In the genomic region with DNA sequence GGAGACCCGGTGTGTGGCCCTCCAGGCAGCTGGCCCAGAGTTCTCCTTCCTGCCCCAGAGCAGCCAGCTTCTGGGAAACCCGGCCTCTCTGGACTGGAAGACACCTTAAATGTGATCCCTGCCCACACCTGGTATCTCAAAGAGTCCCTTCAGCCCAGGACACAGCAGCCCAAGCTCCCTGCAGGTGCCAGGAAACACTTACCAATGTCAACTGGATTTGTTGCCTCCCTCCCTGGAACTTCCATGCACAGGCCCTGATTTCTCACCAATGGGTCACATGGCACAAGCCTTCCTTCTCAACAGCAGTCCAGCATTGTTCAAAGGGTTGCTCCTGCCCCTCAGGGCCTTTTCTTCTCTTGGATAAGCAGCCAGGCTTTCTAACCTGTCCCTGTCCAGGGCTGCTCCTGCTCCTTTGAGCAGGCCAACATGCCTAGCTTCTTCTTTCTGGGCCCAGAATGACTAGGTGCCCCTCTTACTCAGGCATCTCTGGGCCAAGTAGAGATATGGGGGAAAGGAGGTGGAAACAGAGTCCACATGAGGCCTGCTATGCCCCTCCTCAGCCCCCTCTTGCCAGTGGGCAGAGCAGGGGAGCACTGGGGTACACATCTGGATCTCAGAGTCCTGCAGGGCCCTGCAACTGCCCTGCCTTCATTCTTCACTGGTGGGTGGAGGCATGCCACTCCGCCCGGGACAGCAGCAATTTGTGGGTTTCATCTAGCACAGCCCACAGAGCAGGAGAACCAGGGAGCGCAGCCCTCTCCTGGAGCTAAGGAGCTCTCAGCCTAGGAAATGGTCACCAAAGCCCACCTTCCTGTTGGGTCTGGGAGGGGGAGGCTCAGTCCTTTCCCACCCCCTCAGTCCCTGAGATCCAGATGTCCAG, we compare ENCODE assay signal across 10 cellular contexts. TPM values are rescaled to one million over a fixed set of nuclear protein-coding genes. Genes with fewer than 3 reads are reported as not detected.
DNase-seq lines count a peak whose midpoint lies in the region; ATAC-seq, FAIRE-seq and TF ChIP-seq lines count a peak whose summit lies in the region.
"Had no signal": no experiment of that assay in that cellular context is flagged by ENCODE, and none has a peak within 500 bp of the region (broad histone marks: within the 10 kb centered on the region; RNA-seq: fewer than 3 reads in every experiment).

No MANE protein-coding gene starts in this region.

- H2BK15ac ChIP-seq in H1 (ENCODE audit: low read length): peak overlapping the region; percentile 5; the same call in 1 of the 2 replicates

- H2BK120ac ChIP-seq in H1 (replicated peaks; ENCODE audit: low read depth, low read length): no peak overlapping the region

- no peak for TF ChIP-seq RAD21 in H1 (IDR thresholded peaks at IDR 0.05 in 1 of 2, conservative IDR thresholded peaks at IDR 0.05 in 1 of 2; ENCODE audit: low read depth in 2 of 2, low read length in 2 of 2)

- no peaks in the 10 kb centered on the region for H3K23me2 ChIP-seq in H1 (ENCODE audit: low read depth, low read length)

- POLR2A ChIA-PET in H1 (lab: Charles Lee; ENCODE audit: partially characterized antibody): interaction anchor here (0.5 to 1.5 kb wide), 6 partner anchors 9 to 38 kb away, joined by 3 to 4 read pairs (median 3); no protein-coding TSS in a partner anchor

- H3K4me3 Mint-ChIP-seq in nephron: no peak overlapping the region

- H3K4me2 ChIP-seq in BLaER1 treated with 17β-estradiol and CSF1 and Interleukin-3, amounts not matched to agents 10 nM and 100 nM: peak overlapping the region; percentile 80 to 97 (median 91)
- H3K4me2 ChIP-seq in H1 (ENCODE audit: insufficient read depth in 1 of 2, low read depth in 2 of 2, low read length in 2 of 2): peak overlapping the region; percentile 35 to 40; a peak in 2 of 4 replicates

- peaks cover 52% of the 10 kb centered on the region for H3K4me1 Mint-ChIP-seq in nephron

- H4K91ac ChIP-seq in H1 (replicated peaks; ENCODE audit: insufficient read length, low read length): peak overlapping the region; percentile 3

- peaks cover 80 to 100% (median 100%) of the 10 kb centered on the region in 10 experiments for H3K4me1 ChIP-seq in BLaER1 treated with 17β-estradiol and CSF1 and Interleukin-3, amounts not matched to agents 10 nM and 100 nM
- H3K4me1 ChIP-seq in H1 (replicated peaks in 1 of 4; ENCODE audit: control insufficient read depth in 3 of 4, insufficient read depth in 4 of 4, low read length in 3 of 4): peaks cover 22 to 51% (median 38%) of the 10 kb centered on the region in 4 experiments

- no peak overlapping the region for H3K56ac ChIP-seq in H1 (replicated peaks; ENCODE audit: insufficient read length, low read depth, low read length)

- peak overlapping the region in 10 of 11 experiments; percentile 50 to 72 (median 62); a peak in 17 of 22 replicates for H3K9ac ChIP-seq in BLaER1 treated with 17β-estradiol and CSF1 and Interleukin-3, amounts not matched to agents 10 nM and 100 nM
- no peak overlapping the region; a peak in 1 of 7 replicates for H3K9ac ChIP-seq in H1 (replicated peaks in 1 of 4; ENCODE audit: extremely low read depth in 1 of 4, low read depth in 3 of 4, low read length in 3 of 4)

- no peak overlapping the region for H3K23ac ChIP-seq in H1 (ENCODE audit: insufficient read length)

- peak overlapping the region in 10 of 11 experiments; percentile 59 to 79 (median 72); a peak in 20 of 22 replicates for H3K27ac ChIP-seq in BLaER1 treated with 17β-estradiol and CSF1 and Interleukin-3, amounts not matched to agents 10 nM and 100 nM
- peak overlapping the region; percentile 27 for H3K27ac ChIP-seq in KOPT-K1 (ENCODE audit: low read depth, low read length, poor library complexity, severe bottlenecking)
- H3K27ac ChIP-seq in H1 (ENCODE audit: low read depth, low read length): peak overlapping the region; percentile 48; the same call in 1 of the 2 replicates

- peaks cover 11 to 85% of the 10 kb centered on the region in 2 experiments; a peak in 3 of 4 replicates for H3K79me2 ChIP-seq in H1 (ENCODE audit: control insufficient read depth in 1 of 2, insufficient read depth in 2 of 2, low read length in 2 of 2)

- peak overlapping the region; percentile 34; the same call in 1 of the 2 replicates for H2BK20ac ChIP-seq in H1 (ENCODE audit: low read length)

- H3K9me3 ChIP-seq in BLaER1 treated with 17β-estradiol and CSF1 and Interleukin-3, amounts not matched to agents 10 nM and 100 nM (replicated peaks in 1 of 11): no peaks in the 10 kb centered on the region
- no peaks in the 10 kb centered on the region for H3K9me3 ChIP-seq in KOPT-K1 (ENCODE audit: insufficient read depth, low read length, poor library complexity, severe bottlenecking)
- no peaks in the 10 kb centered on the region for H3K9me3 ChIP-seq in H1 (ENCODE audit: insufficient read depth in 2 of 2, low read depth in 1 of 2, low read length in 1 of 2)

- 0 out of 2 replicates have a peak overlapping the region, but pooled peaks have one; percentile 46 for H2BK5ac ChIP-seq in H1 (ENCODE audit: low read depth, low read length)

- H3K27me3 Mint-ChIP-seq in nephron (ENCODE audit: low read depth): no peaks in the 10 kb centered on the region

- H2BK12ac ChIP-seq in H1 (ENCODE audit: low read depth, low read length): peak overlapping the region; percentile 76; the same call in 1 of the 2 replicates

- H3K14ac ChIP-seq in H1 (ENCODE audit: insufficient read length): no peak overlapping the region

- peak overlapping the region; percentile 17 for H3K18ac ChIP-seq in H1 (ENCODE audit: extremely low read depth, low read length)

- DNase-seq in H1 (ENCODE audit: low read depth in 1 of 2, low spot score in 2 of 2): no peak
- no peak for DNase-seq in pons (ENCODE audit: low spot score)
- no peak for DNase-seq in DMS153 (lab: John Stamatoyannopoulos, UW)
- DNase-seq: NCI-H2029 treated with DMSO at 0.1 percent for 48 hours had no signal

- no peaks in the 10 kb centered on the region for H3K27me3 ChIP-seq in BLaER1 treated with 17β-estradiol and CSF1 and Interleukin-3, amounts not matched to agents 10 nM and 100 nM
- H3K27me3 ChIP-seq in H1 (replicated peaks in 1 of 4; ENCODE audit: control insufficient read depth in 3 of 4, extremely low read depth in 1 of 4, insufficient read depth in 3 of 4, low read length in 3 of 4): no peaks in the 10 kb centered on the region

- peak overlapping the region; percentile 61 for H3K4ac ChIP-seq in H1 (replicated peaks; ENCODE audit: insufficient read length, low read depth, low read length)

- WGBS in H1 (ENCODE audit: extremely low coverage in 1 of 2, insufficient coverage in 1 of 2, insufficient read length in 1 of 2, insufficient replicate concordance in 2 of 2, low coverage in 1 of 2, low lambda C conversion rate in 2 of 2, missing lambda C conversion rate in 1 of 2), 2 experiments: 86% methylated on average over 5 of the region's 5 CpGs; no CpG with 5 or more reads in 1 of the 2 experiments

- H3K9me3 Mint-ChIP-seq in nephron: no peaks in the 10 kb centered on the region

- no peak for TF ChIP-seq EP300 in H1 (IDR thresholded peaks at IDR 0.05; ENCODE audit: borderline replicate concordance in 1 of 2, low read depth in 2 of 2, low read length in 2 of 2)

- peak overlapping the region in 2 of 3 experiments; percentile 22 to 59 for H3K27ac Mint-ChIP-seq in nephron

- CTCF ChIA-PET in H1 (lab: Charles Lee; ENCODE audit: partially characterized antibody): interaction anchor here (0.6 to 7.7 kb wide), 11 partner anchors 9 to 497 kb away, joined by 3 to 70 read pairs (median 4); no protein-coding TSS in a partner anchor

- peaks cover 62% of the 10 kb centered on the region for H3K36me3 Mint-ChIP-seq in nephron (ENCODE audit: low read depth)

- no peak overlapping the region for H2AFZ ChIP-seq in H1 (ENCODE audit: low read length)

- no peak for TF ChIP-seq POLR2A in H1 (IDR thresholded peaks at IDR 0.05; ENCODE audit: control extremely low read depth in 1 of 2, low read depth in 2 of 2, low read length in 2 of 2)

- H3K4me3 ChIP-seq in BLaER1 treated with 17β-estradiol and CSF1 and Interleukin-3, amounts not matched to agents 10 nM and 100 nM: peak overlapping the region in 7 of 10 experiments; percentile 6 to 41 (median 22); a peak in 5 of 20 replicates
- no peak overlapping the region for H3K4me3 ChIP-seq in H1 (ENCODE audit: extremely low read depth in 1 of 4, insufficient read depth in 2 of 4, low read depth in 3 of 4, low read length in 4 of 4)

- peaks cover 78 to 100% (median 99%) of the 10 kb centered on the region in 11 experiments; a peak in 21 of 22 replicates for H4K20me1 ChIP-seq in BLaER1 treated with 17β-estradiol and CSF1 and Interleukin-3, amounts not matched to agents 10 nM and 100 nM
- peaks cover 50 to 58% of the 10 kb centered on the region in 2 experiments for H4K20me1 ChIP-seq in H1 (replicated peaks in 1 of 2; ENCODE audit: control insufficient read depth in 1 of 2, insufficient read depth in 2 of 2, low read length in 2 of 2)

- H4K5ac ChIP-seq in H1 (ENCODE audit: insufficient read length, low read depth, low read length): no peak overlapping the region

- no peak for FAIRE-seq in H1 (lab: Jason Lieb, UNC)
- FAIRE-seq: H54 had no signal

- ATAC-seq in GM18858 (IDR thresholded peaks at IDR 0.05; ENCODE audit: unreplicated experiment) (no peak), GM21360 (IDR thresholded peaks at IDR 0.05; ENCODE audit: unreplicated experiment) (no peak)

- H3K36me3 ChIP-seq in BLaER1 treated with 17β-estradiol and CSF1 and Interleukin-3, amounts not matched to agents 10 nM and 100 nM: peaks cover 32 to 79% (median 66%) of the 10 kb centered on the region in 11 experiments
- H3K36me3 ChIP-seq in KOPT-K1 (ENCODE audit: insufficient read depth, low read length) (peaks cover 80% of the 10 kb centered on the region), H1 (ENCODE audit: control insufficient read depth in 2 of 4, insufficient read depth in 4 of 4, low read length in 3 of 4) (peaks cover 6 to 32% (median 15%) of the 10 kb centered on the region in 4 experiments)

- peaks cover 34% of the 10 kb centered on the region for H3K79me1 ChIP-seq in H1 (ENCODE audit: low read depth, low read length)

- peak overlapping the region; percentile 32; the same call in 1 of the 2 replicates for H2AK5ac ChIP-seq in H1 (ENCODE audit: low read depth, low read length)

- H4K8ac ChIP-seq in H1 (ENCODE audit: extremely low read depth, insufficient read depth, low read length): no peak overlapping the region

- TF ChIP-seq CTCF in H1 (IDR thresholded peaks at IDR 0.05; ENCODE audit: control extremely low read depth in 1 of 3, insufficient read depth in 1 of 3, low read depth in 1 of 3, low read length in 3 of 3) (no peak), nephron (IDR thresholded peaks at IDR 0.05; ENCODE audit: unreplicated experiment in 3 of 3) (no peak)

RNA-seq across cellular contexts. Expression of a gene that starts 31.4 kb away (rescaled TPM):
- total RNA-seq in H1 (2021; fragmentation: NEBNext Ultra II Directional; extraction: Animal tissue kit (Norgen Biotek cat#: 25700)): 284 and 295 TPM in 2 replicates
- polyA plus RNA-seq in H1 (2011; rRNA removed): 46.8 and 70.8 TPM in 2 replicates
- polyA plus RNA-seq in H1 (2011; cell fraction: cytosol; rRNA removed): 114 TPM
- 28.3 TPM for polyA plus RNA-seq in H1 (2011; cell fraction: nucleus; rRNA removed)
- polyA plus RNA-seq in H1 (2012, experiment 1 of 2): 332 to 427 TPM (median 351 TPM) in 4 replicates
- 153 TPM for polyA plus RNA-seq in H1 (2012, experiment 2 of 2)
- 224 TPM for polyA plus RNA-seq in H1 (2013, experiment 1 of 2)
- 234 TPM for polyA plus RNA-seq in H1 (2013, experiment 2 of 2)
- polyA minus RNA-seq in H1 (2011; rRNA and poly(A)+ RNA removed): 51.5 and 75.1 TPM in 2 replicates
- 79.9 TPM for polyA minus RNA-seq in H1 (2011; cell fraction: cytosol; rRNA and poly(A)+ RNA removed)
- polyA minus RNA-seq in H1 (2011; cell fraction: nucleus; rRNA and poly(A)+ RNA removed): 51.2 TPM

Comparison
In these comparisons a context has a peak if more than half of its experiments do, and no peak if none do; other contexts are left out.
1. H3K4me3 ChIP-seq: peak in BLaER1 treated with 17β-estradiol and CSF1 and Interleukin-3, amounts not matched to agents 10 nM and 100 nM (7 of 10); none in H1 (0 of 4).
2. H3K9ac ChIP-seq: peak in BLaER1 treated with 17β-estradiol and CSF1 and Interleukin-3, amounts not matched to agents 10 nM and 100 nM (10 of 11); none in H1 (0 of 4).
3. Peak in every context shown above with its lines, with median percentiles within 50 percentile points of each other: H3K27ac ChIP-seq.